ENCODE assay signal across 11 cellular contexts in the genomic region with DNA sequence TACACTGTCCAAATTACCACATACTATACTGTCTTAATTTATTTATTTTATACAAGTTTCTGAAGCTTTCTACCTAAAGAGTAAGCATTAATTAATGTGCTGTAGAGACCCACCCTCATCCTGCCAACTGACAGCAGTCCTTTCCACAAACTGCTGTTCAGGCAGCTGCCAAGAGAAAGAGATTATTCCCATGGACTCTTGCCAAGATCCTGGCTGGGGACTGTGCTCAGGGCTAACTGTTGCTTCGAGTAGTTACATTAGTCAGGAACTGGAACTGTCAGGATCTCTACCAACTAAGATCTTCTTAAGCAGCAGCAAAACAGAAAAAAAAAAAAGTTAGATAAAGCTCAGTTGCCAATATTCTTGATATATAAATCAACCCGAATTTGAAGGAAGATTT.
A peak's percentile ranks its signal among the peaks of the same experiment; 100 is the strongest.
DNase-seq lines count a peak whose midpoint lies in the region; ATAC-seq, FAIRE-seq and TF ChIP-seq lines count a peak whose summit lies in the region.
"Had no signal": no experiment of that assay in that cellular context is flagged by ENCODE, and none has a peak within 500 bp of the region (broad histone marks: within the 10 kb centered on the region; RNA-seq: fewer than 3 reads in every experiment).

No MANE protein-coding gene starts in this region.

- no peak overlapping the region for H3K9ac ChIP-seq in colonic mucosa (ENCODE audit: low read depth in 2 of 2, low read length in 2 of 2)

- ATAC-seq in GM21825 (IDR thresholded peaks at IDR 0.05; ENCODE audit: unreplicated experiment) (no peak), GM18505 (IDR thresholded peaks at IDR 0.05; ENCODE audit: unreplicated experiment) (no peak), HG03095 (IDR thresholded peaks at IDR 0.05; ENCODE audit: unreplicated experiment) (no peak)

- no peaks in the 10 kb centered on the region for H3K27me3 ChIP-seq in colonic mucosa
- no peaks in the 10 kb centered on the region for H3K27me3 ChIP-seq in prostate gland (replicated peaks; ENCODE audit: insufficient read depth)
- H3K27me3 ChIP-seq: neutrophil had no signal

- no peak for TF ChIP-seq POLR2A in H54 (IDR thresholded peaks at IDR 0.05; ENCODE audit: low read depth, low read length)
- TF ChIP-seq POLR2A in prostate gland (IDR thresholded peaks at IDR 0.05): no peak
- TF ChIP-seq POLR2A in GM18505 (IDR thresholded peaks at IDR 0.05; ENCODE audit: borderline replicate concordance, extremely low read depth, insufficient read depth, insufficient read length): no peak

- H3K4me3 ChIP-seq in colonic mucosa: no peak overlapping the region
- no peak overlapping the region for H3K4me3 ChIP-seq in prostate gland

- intact Hi-C loops in colonic mucosa (cut with DNase I) (no loop called here), prostate gland (cut with DNase I) (no loop called here)

- H3K27ac ChIP-seq in colonic mucosa (no peak overlapping the region), prostate gland (no peak overlapping the region)
- H3K27ac ChIP-seq: neutrophil, VCaP had no signal

- no peaks in the 10 kb centered on the region for H3K9me3 ChIP-seq in colonic mucosa
- no peaks in the 10 kb centered on the region for H3K9me3 ChIP-seq in prostate gland
- H3K9me3 ChIP-seq: neutrophil had no signal

- WGBS in prostate gland: 26% methylated on average over 2 of the region's 2 CpGs

- peak; percentile 10 for DNase-seq in H54 (ENCODE audit: insufficient read length, low spot score)
- peak; percentile 71 for DNase-seq in NCI-H2171 treated with DMSO at 0.1 percent for 48 hours (lab: John Stamatoyannopoulos, UW)
- peak; percentile 84 for DNase-seq in colonic mucosa
- DNase-seq in prostate gland (ENCODE audit: low spot score): peak; percentile 20
- no peak for DNase-seq in cerebellum (ENCODE audit: low spot score)
- DNase-seq: activated naive CD8-positive, alpha-beta T cell treated with anti-CD3 and anti-CD28 coated beads, Interleukin-2, amount 10 ng/mL, durations not matched to agents 7 days and 5 days had no signal

- H3K4me1 ChIP-seq in colonic mucosa: no peaks in the 10 kb centered on the region
- H3K4me1 ChIP-seq in prostate gland (replicated peaks): no peaks in the 10 kb centered on the region

- FAIRE-seq in H54 (lab: Jason Lieb, UNC): peak; percentile 95

- no peak for TF ChIP-seq CTCF in colonic mucosa (IDR thresholded peaks at IDR 0.05)
- TF ChIP-seq CTCF in prostate gland (IDR thresholded peaks at IDR 0.05): no peak

- H3K36me3 ChIP-seq in colonic mucosa (no peaks in the 10 kb centered on the region), prostate gland (no peaks in the 10 kb centered on the region)
- H3K36me3 ChIP-seq: neutrophil had no signal
